ENCODE assay signal across 17 cellular contexts in genomic region chr2:48320747-48321146, GRCh38. TPM values are rescaled to one million over a fixed set of nuclear protein-coding genes. Genes with fewer than 3 reads are reported as not detected.
DNase-seq lines count a peak whose midpoint lies in the region; FAIRE-seq and TF ChIP-seq lines count a peak whose summit lies in the region.
"Had no signal": no experiment of that assay in that cellular context is flagged by ENCODE, and none has a peak within 500 bp of the region (broad histone marks: within the 10 kb centered on the region; RNA-seq: fewer than 3 reads in every experiment).

No MANE protein-coding gene starts in this region.

- H3K14ac ChIP-seq in mesenchymal stem cell (ENCODE audit: low read length in 2 of 2): no peak overlapping the region

- no peak overlapping the region for H2BK5ac ChIP-seq in mesenchymal stem cell (ENCODE audit: low read depth, low read length, poor library complexity, severe bottlenecking)

- H2BK120ac ChIP-seq in mesenchymal stem cell (ENCODE audit: low read depth, low read length): no peak overlapping the region

- no peak overlapping the region for H2AFZ ChIP-seq in mesenchymal stem cell (ENCODE audit: low read depth, low read length)
- no peak overlapping the region for H2AFZ ChIP-seq in MM.1S (ENCODE audit: low read length)
- H2AFZ ChIP-seq: GM23248 had no signal

- H3K4me3 ChIP-seq in mesenchymal stem cell (ENCODE audit: insufficient read depth in 1 of 2, low read depth in 1 of 2, low read length in 2 of 2) (no peak overlapping the region), MM.1S (ENCODE audit: low read length) (no peak overlapping the region)
- H3K4me3 ChIP-seq: GM23248, heart right ventricle, SJCRH30 had no signal

- H3K36me3 ChIP-seq in mesenchymal stem cell (ENCODE audit: control insufficient read depth in 1 of 2, insufficient read depth in 2 of 2, low read depth in 1 of 2, low read length in 2 of 2) (no peaks in the 10 kb centered on the region), MM.1S (replicated peaks; ENCODE audit: insufficient read depth, low read length) (no peaks in the 10 kb centered on the region)
- H3K36me3 ChIP-seq: heart right ventricle had no signal

- H3K27me3 ChIP-seq in mesenchymal stem cell (ENCODE audit: control insufficient read depth in 1 of 2, insufficient read depth in 1 of 2, low read length in 2 of 2) (no peaks in the 10 kb centered on the region), MM.1S (replicated peaks; ENCODE audit: insufficient read depth, low read length) (no peaks in the 10 kb centered on the region)
- H3K27me3 ChIP-seq: heart right ventricle, SJCRH30 had no signal

- peaks cover 7% of the 10 kb centered on the region for H3F3A ChIP-seq in MM.1S (ENCODE audit: insufficient read depth, low read length)

- H3K4me1 Mint-ChIP-seq in activated T-helper 1 cell treated with anti-CD3 and anti-CD28 coated beads, Interleukin-12 subunit alpha, Interleukin-12 subunit beta, Interleukin-2, Interleukin-4 antibody, amounts not matched to agents 30 ng/mL and 10 ng/mL and 1 ng/mL, durations not matched to agents 14 hours and 24 hours and 36 hours (ENCODE audit: low read depth): peaks cover 57% of the 10 kb centered on the region
- peaks cover 15% of the 10 kb centered on the region for H3K4me1 Mint-ChIP-seq in progenitor cell of endocrine pancreas (ENCODE audit: low read depth)

- no peak overlapping the region for H4K91ac ChIP-seq in mesenchymal stem cell (ENCODE audit: low read length)

- H3K27me3 Mint-ChIP-seq in activated T-helper 1 cell treated with anti-CD3 and anti-CD28 coated beads, Interleukin-12 subunit alpha, Interleukin-12 subunit beta, Interleukin-2, Interleukin-4 antibody, amounts not matched to agents 30 ng/mL and 10 ng/mL and 1 ng/mL, durations not matched to agents 14 hours and 24 hours and 36 hours (ENCODE audit: insufficient read depth): no peaks in the 10 kb centered on the region
- H3K27me3 Mint-ChIP-seq in progenitor cell of endocrine pancreas: no peaks in the 10 kb centered on the region

- no peak overlapping the region for H3K18ac ChIP-seq in mesenchymal stem cell (ENCODE audit: low read depth in 1 of 2, low read length in 2 of 2)

- H3K4me3 Mint-ChIP-seq in activated T-helper 1 cell treated with anti-CD3 and anti-CD28 coated beads, Interleukin-12 subunit alpha, Interleukin-12 subunit beta, Interleukin-2, Interleukin-4 antibody, amounts not matched to agents 30 ng/mL and 10 ng/mL and 1 ng/mL, durations not matched to agents 14 hours and 24 hours and 36 hours: peak overlapping the region; percentile 10
- H3K4me3 Mint-ChIP-seq in progenitor cell of endocrine pancreas (ENCODE audit: low read depth): no peak overlapping the region

- H3K4ac ChIP-seq in mesenchymal stem cell (ENCODE audit: low read depth in 1 of 2, low read length in 2 of 2): no peak overlapping the region

- H3K9ac ChIP-seq in mesenchymal stem cell (ENCODE audit: low read length): no peak overlapping the region
- H3K9ac ChIP-seq in MM.1S (ENCODE audit: low read length): no peak overlapping the region
- H3K9ac ChIP-seq: GM23248, KMS-11 had no signal

- no peak overlapping the region for H3K23ac ChIP-seq in mesenchymal stem cell (ENCODE audit: low read length in 2 of 2)

- H3K27ac ChIP-seq in mesenchymal stem cell (ENCODE audit: low read length, poor library complexity, severe bottlenecking) (no peak overlapping the region), MM.1S (ENCODE audit: low read length) (no peak overlapping the region)
- H3K27ac ChIP-seq: C4-2B, GM23248, KMS-11, SJCRH30 had no signal

- peaks cover 99% of the 10 kb centered on the region for H3K79me2 ChIP-seq in MM.1S (ENCODE audit: low read length)

- no peak for FAIRE-seq in RCC 7860 (lab: Jason Lieb, UNC)

- DNase-seq in CD1c-positive myeloid dendritic cell (ENCODE audit: extremely low spot score) (peak; percentile 13), EL (peak; percentile 12), mesenchymal stem cell (peak; percentile 51), RCC 7860 (ENCODE audit: low spot score) (no peak), AG20443 (ENCODE audit: low spot score) (no peak), MM.1S (no peak), progenitor cell of endocrine pancreas (ENCODE audit: low spot score, unreplicated experiment) (no peak)
- DNase-seq in activated T-helper 1 cell treated with anti-CD3 and anti-CD28 coated beads, Interleukin-12 subunit alpha, Interleukin-12 subunit beta, Interleukin-2, Interleukin-4 antibody, amounts not matched to agents 30 ng/mL and 10 ng/mL and 1 ng/mL, durations not matched to agents 14 hours and 24 hours and 36 hours (ENCODE audit: low spot score): no peak
- DNase-seq: activated gamma-delta T cell treated with Interleukin-2 at 50 U/mL for 16 hours, GDM1, GM23248, heart right ventricle, left colon, NCI-H2081 treated with DMSO at 0.1 percent for 48 hours, SJCRH30 had no signal

- peaks cover 9% of the 10 kb centered on the region; the same call in 1 of the 2 replicates for H4K20me1 ChIP-seq in MM.1S (ENCODE audit: insufficient read depth, low read length)

- peaks cover 3% of the 10 kb centered on the region for H3K79me1 ChIP-seq in mesenchymal stem cell (replicated peaks; ENCODE audit: low read length, poor library complexity, severe bottlenecking)

- TF ChIP-seq CTCF in MM.1S (IDR thresholded peaks at IDR 0.05; ENCODE audit: low read length) (no peak), progenitor cell of endocrine pancreas (IDR thresholded peaks at IDR 0.05; ENCODE audit: unreplicated experiment) (no peak)

- H3K27ac Mint-ChIP-seq in activated T-helper 1 cell treated with anti-CD3 and anti-CD28 coated beads, Interleukin-12 subunit alpha, Interleukin-12 subunit beta, Interleukin-2, Interleukin-4 antibody, amounts not matched to agents 30 ng/mL and 10 ng/mL and 1 ng/mL, durations not matched to agents 14 hours and 24 hours and 36 hours: peak overlapping the region; percentile 59
- no peak overlapping the region for H3K27ac Mint-ChIP-seq in progenitor cell of endocrine pancreas

- no peaks in the 10 kb centered on the region for H3K9me2 ChIP-seq in MM.1S (replicated peaks; ENCODE audit: insufficient read depth, low read length)

- intact Hi-C loops in activated T-helper 1 cell treated with anti-CD3 and anti-CD28 coated beads, Interleukin-12 subunit alpha, Interleukin-12 subunit beta, Interleukin-2, Interleukin-4 antibody, amounts not matched to agents 30 ng/mL and 10 ng/mL and 1 ng/mL, durations not matched to agents 14 hours and 24 hours and 36 hours (cut with micrococcal nuclease): no loop called here

- H3K9me3 Mint-ChIP-seq in activated T-helper 1 cell treated with anti-CD3 and anti-CD28 coated beads, Interleukin-12 subunit alpha, Interleukin-12 subunit beta, Interleukin-2, Interleukin-4 antibody, amounts not matched to agents 30 ng/mL and 10 ng/mL and 1 ng/mL, durations not matched to agents 14 hours and 24 hours and 36 hours: peaks cover 3% of the 10 kb centered on the region
- peaks cover 4% of the 10 kb centered on the region for H3K9me3 Mint-ChIP-seq in progenitor cell of endocrine pancreas (ENCODE audit: low read depth)

- H3K4me1 ChIP-seq in mesenchymal stem cell (ENCODE audit: control insufficient read depth, insufficient read depth, low read depth, low read length) (no peaks in the 10 kb centered on the region), MM.1S (ENCODE audit: low read length) (peaks cover 13% of the 10 kb centered on the region)

- no peak overlapping the region for H2AK5ac ChIP-seq in mesenchymal stem cell (ENCODE audit: low read length, severe bottlenecking)

- no peak overlapping the region for H4K8ac ChIP-seq in mesenchymal stem cell (ENCODE audit: low read length)

- no peak overlapping the region for H3K4me2 ChIP-seq in mesenchymal stem cell (ENCODE audit: low read length, poor library complexity, severe bottlenecking)
- H3K4me2 ChIP-seq in MM.1S (ENCODE audit: low read depth, low read length): no peak overlapping the region
- H3K4me2 ChIP-seq: KMS-11 had no signal

- H3K9me3 ChIP-seq in mesenchymal stem cell (ENCODE audit: control insufficient read depth, low read length) (no peaks in the 10 kb centered on the region), MM.1S (replicated peaks; ENCODE audit: insufficient read depth, low read length) (no peaks in the 10 kb centered on the region)
- H3K9me3 ChIP-seq: heart right ventricle, SJCRH30 had no signal

- no peak overlapping the region for H2BK15ac ChIP-seq in mesenchymal stem cell (ENCODE audit: low read depth, poor library complexity, severe bottlenecking)

- H3K36me3 Mint-ChIP-seq in activated T-helper 1 cell treated with anti-CD3 and anti-CD28 coated beads, Interleukin-12 subunit alpha, Interleukin-12 subunit beta, Interleukin-2, Interleukin-4 antibody, amounts not matched to agents 30 ng/mL and 10 ng/mL and 1 ng/mL, durations not matched to agents 14 hours and 24 hours and 36 hours (ENCODE audit: low read depth): peaks cover 20% of the 10 kb centered on the region
- H3K36me3 Mint-ChIP-seq in progenitor cell of endocrine pancreas (ENCODE audit: insufficient read depth): peaks cover 1% of the 10 kb centered on the region

- no peak overlapping the region for H2BK12ac ChIP-seq in mesenchymal stem cell (ENCODE audit: low read length in 2 of 2)

RNA-seq across cellular contexts. Expression of gene FOXN2, which starts 6.3 kb away (rescaled TPM):
- total RNA-seq in activated T-helper 1 cell treated with anti-CD3 and anti-CD28 coated beads, Interleukin-12 subunit alpha, Interleukin-12 subunit beta, Interleukin-2, Interleukin-4 antibody, amounts not matched to agents 30 ng/mL and 10 ng/mL and 1 ng/mL, durations not matched to agents 14 hours and 24 hours and 36 hours: 55.7 TPM in 2 replicates
- 9.7 TPM for polyA plus RNA-seq in mesenchymal stem cell (2013, experiment 1 of 2)
- polyA plus RNA-seq in mesenchymal stem cell (2013, experiment 2 of 2): 9.7 TPM
- 14.6 and 15.4 TPM in 2 replicates for total RNA-seq in progenitor cell of endocrine pancreas

Comparison
In these comparisons a context has a peak if more than half of its experiments do, and no peak if none do; other contexts are left out.
1. DNase-seq: peak in CD1c-positive myeloid dendritic cell (single experiment), EL (single experiment) and mesenchymal stem cell (single experiment); none in activated T-helper 1 cell treated with anti-CD3 and anti-CD28 coated beads, Interleukin-12 subunit alpha, Interleukin-12 subunit beta, Interleukin-2, Interleukin-4 antibody, amounts not matched to agents 30 ng/mL and 10 ng/mL and 1 ng/mL, durations not matched to agents 14 hours and 24 hours and 36 hours (single experiment), RCC 7860 (single experiment), AG20443 (single experiment), MM.1S (single experiment) and progenitor cell of endocrine pancreas (single experiment).